Comparison of ENCODE assay signal across 9 cellular contexts in the genomic region with DNA sequence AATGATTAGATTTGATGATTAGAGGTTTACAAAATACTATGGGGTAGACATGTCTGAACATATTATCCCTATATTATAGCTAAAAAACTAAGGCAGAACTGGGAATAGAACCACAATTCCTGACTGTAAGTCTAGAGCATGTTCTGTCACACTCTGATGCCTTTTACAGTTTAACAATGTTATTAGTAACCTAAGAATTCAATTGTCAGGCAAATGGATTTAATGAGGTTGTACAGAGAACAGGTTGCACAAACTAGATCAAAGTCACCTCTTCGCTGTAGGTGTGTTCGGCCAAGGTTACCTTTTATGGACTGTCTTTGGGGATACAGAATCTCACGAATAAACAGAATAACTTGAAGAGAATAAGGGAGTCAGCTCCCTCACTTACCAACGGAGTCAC. TPM values are rescaled to one million over a fixed set of nuclear protein-coding genes. Genes with fewer than 3 reads are reported as not detected.
"Had no signal": no experiment of that assay in that cellular context is flagged by ENCODE, and none has a peak within 500 bp of the region (broad histone marks: within the 10 kb centered on the region; RNA-seq: fewer than 3 reads in every experiment).

No MANE protein-coding gene starts in this region.

- H3K9ac ChIP-seq: GM23248 had no signal

- ATAC-seq: HCT116, HepG2 had no signal

- H3K27ac ChIP-seq: GM23248, HL-60 had no signal

- H3K4me3 ChIP-seq: GM23248, HAP-1 had no signal

- H3K36me3 ChIP-seq: HAP-1 had no signal

- DNase-seq: GM23248, GOT3, H7, HFFc6 had no signal

- H2AFZ ChIP-seq: GM23248 had no signal

- H3K4me1 ChIP-seq: HAP-1 had no signal

- H3K9me3 ChIP-seq: HAP-1 had no signal

RNA-seq across cellular contexts. Expression of a gene that starts 8.5 kb away (rescaled TPM):
- polyA plus RNA-seq: IgD-negative memory B cell had no signal
